ENCODE assay signal across 22 cellular contexts in genomic region chr20:38079353-38079752, GRCh38.
"Had no signal": no experiment of that assay in that cellular context is flagged by ENCODE, and none has a peak within 500 bp of the region (broad histone marks: within the 10 kb centered on the region; RNA-seq: fewer than 3 reads in every experiment).

No MANE protein-coding gene starts in this region.

- H3K27me3 Mint-ChIP-seq: naive thymus-derived CD4-positive, alpha-beta T cell had no signal

- H3K4me3 Mint-ChIP-seq: endodermal cell; naive thymus-derived CD4-positive, alpha-beta T cell had no signal

- H3K4me3 ChIP-seq: coronary artery, gastrocnemius medialis, lung, psoas muscle, spleen, stomach, thoracic aorta, transverse colon had no signal

- H3K27me3 ChIP-seq: gastrocnemius medialis, neutrophil, spleen, stomach, transverse colon had no signal

- H3K27ac ChIP-seq: coronary artery, neutrophil, psoas muscle, spleen had no signal

- FAIRE-seq: keratinocyte had no signal

- DNase-seq: effector CD4-positive, alpha-beta T cell; endodermal cell; gastrocnemius medialis; glutamatergic neuron; left ventricle myocardium superior; naive thymus-derived CD4-positive, alpha-beta T cell; psoas muscle; retina; spleen; stimulated activated CD4-positive, alpha-beta T cell treated with anti-CD3 and anti-CD28 coated beads, Interleukin-15, amount 100 ng/mL, for 24 hours; stimulated activated CD4-positive, alpha-beta T cell treated with anti-CD3 and anti-CD28 coated beads, Interleukin-1b, Interleukin-23, amount 100 ng/mL, for 48 hours; stimulated activated CD4-positive, alpha-beta T cell treated with anti-CD3 and anti-CD28 coated beads, Interleukin-4, amount 100 ng/mL, for 24 hours; stimulated activated naive CD4-positive, alpha-beta T cell; stomach; substantia nigra; transverse colon had no signal

- H3K27ac Mint-ChIP-seq: endodermal cell had no signal

- H3K9me3 ChIP-seq: gastrocnemius medialis, neutrophil, psoas muscle, stomach, thoracic aorta, transverse colon had no signal

- ATAC-seq: gastrocnemius medialis; left ventricle myocardium superior; naive thymus-derived CD4-positive, alpha-beta T cell; psoas muscle; sciatic nerve had no signal
